In genomic region chr1:187471555-187471954, GRCh38 we compare ENCODE assay signal across 18 cellular contexts.
DNase-seq lines count a peak whose midpoint lies in the region; ATAC-seq and TF ChIP-seq lines count a peak whose summit lies in the region.
"Had no signal": no experiment of that assay in that cellular context is flagged by ENCODE, and none has a peak within 500 bp of the region (broad histone marks: within the 10 kb centered on the region; RNA-seq: fewer than 3 reads in every experiment).

No MANE protein-coding gene starts in this region.

- DNase-seq in NCI-H146 (lab: John Stamatoyannopoulos, UW) (peak; percentile 5), NCI-H146 treated with DMSO at 0.1 percent for 48 hours (lab: John Stamatoyannopoulos, UW; ENCODE audit: unreplicated experiment) (no peak), NCI-H226 (peak; percentile 41), choroid plexus epithelial cell (ENCODE audit: low read depth) (peak; percentile 68), smooth muscle cell (lab: John Stamatoyannopoulos, UW; ENCODE audit: unreplicated experiment) (no peak), DMS153 (lab: John Stamatoyannopoulos, UW) (no peak)
- DNase-seq in effector CD8-positive, alpha-beta T cell (lab: John Stamatoyannopoulos, UW) = no peak
- DNase-seq: 8988T; activated CD4-positive, alpha-beta T cell treated with anti-CD3 and anti-CD28 coated beads for 4 hours; activated CD8-positive, alpha-beta memory T cell treated with anti-CD3 and anti-CD28 coated beads, Interleukin-2, amount 50 U/mL, for 4 hours; body of pancreas; islet precursor cell; naive thymus-derived CD4-positive, alpha-beta T cell; NCI-H187 treated with DMSO at 0.1 percent for 48 hours; stimulated activated naive CD4-positive, alpha-beta T cell treated with Interleukin-2 at 50 U/mL for 16 hours had no signal

- no peaks in the 10 kb centered on the region for H4K20me1 ChIP-seq in smooth muscle cell (ENCODE audit: low read depth)

- TF ChIP-seq CTCF in choroid plexus epithelial cell (conservative IDR thresholded peaks at IDR 0.05; ENCODE audit: low read depth, low read length) (no peak), smooth muscle cell (IDR thresholded peaks at IDR 0.05; ENCODE audit: borderline replicate concordance, insufficient read depth, poor library complexity, severe bottlenecking) (no peak)

- H3K79me2 ChIP-seq in smooth muscle cell (ENCODE audit: low read depth) = no peaks in the 10 kb centered on the region

- H3K27me3 ChIP-seq in smooth muscle cell (ENCODE audit: low read depth) = no peaks in the 10 kb centered on the region
- H3K27me3 ChIP-seq: body of pancreas had no signal

- peaks cover 13% of the 10 kb centered on the region for H3F3A ChIP-seq in smooth muscle cell (ENCODE audit: low read depth)

- no peak for ATAC-seq in GM19455 (IDR thresholded peaks at IDR 0.05; ENCODE audit: unreplicated experiment)
- ATAC-seq: body of pancreas; esophagus mucosa; naive thymus-derived CD4-positive, alpha-beta T cell had no signal

- H3K9me3 ChIP-seq in smooth muscle cell (replicated peaks; ENCODE audit: low read depth) = no peaks in the 10 kb centered on the region
- H3K9me3 ChIP-seq: body of pancreas had no signal

- no peaks in the 10 kb centered on the region for H3K36me3 ChIP-seq in smooth muscle cell (ENCODE audit: low read depth)

- peak overlapping the region; percentile 80 for H3K27ac ChIP-seq in smooth muscle cell (ENCODE audit: low read depth)
- H3K27ac ChIP-seq: body of pancreas, C4-2B had no signal

- H3K4me3 ChIP-seq in choroid plexus epithelial cell (ENCODE audit: low read depth, low read length) (no peak overlapping the region), smooth muscle cell (no peak overlapping the region)
- H3K4me3 ChIP-seq: body of pancreas had no signal

- H3K4me1 ChIP-seq in smooth muscle cell (ENCODE audit: low read depth) = peaks cover 6% of the 10 kb centered on the region
- H3K4me1 ChIP-seq: body of pancreas had no signal

- H3K4me2 ChIP-seq in smooth muscle cell = peak overlapping the region; percentile 48

- H3K9ac ChIP-seq in smooth muscle cell (ENCODE audit: low read depth) = no peak overlapping the region

- H2AFZ ChIP-seq in smooth muscle cell (ENCODE audit: low read depth) = peak overlapping the region; percentile 6

- 9% methylated on average over 2 of the region's 2 CpGs for WGBS in smooth muscle cell (ENCODE audit: low lambda C conversion rate)

Comparison
In these comparisons a context has a peak if more than half of its experiments do, and no peak if none do; other contexts are left out.
1. DNase-seq: peak in NCI-H146 (single experiment), NCI-H226 (single experiment) and choroid plexus epithelial cell (single experiment); none in NCI-H146 treated with DMSO at 0.1 percent for 48 hours (single experiment), smooth muscle cell (single experiment), DMS153 (single experiment) and effector CD8-positive, alpha-beta T cell (single experiment).